ENCODE assay signal across 1 cellular context in genomic region chr20:62782149-62782892, GRCh38.
TF ChIP-seq lines count a peak whose summit lies in the region.

No MANE protein-coding gene starts in this region.

TF ChIP-seq in GM23338, 12 proteins besides CTCF, POLR2A, EP300 and RAD21 (continued from another document):
- TF ChIP-seq ZNF462 (CRISPR knock-in tag; IDR thresholded peaks at IDR 0.05) (no peak), EZH2phosphoT487 (IDR thresholded peaks at IDR 0.05; ENCODE audit: unreplicated experiment) (no peak), REST (IDR thresholded peaks at IDR 0.05; ENCODE audit: unreplicated experiment) (no peak), POLR2AphosphoS5 (IDR thresholded peaks at IDR 0.05; ENCODE audit: low read depth) (no peak), ETS1 (IDR thresholded peaks at IDR 0.05) (no peak), EZH2 (IDR thresholded peaks at IDR 0.05; ENCODE audit: low read depth, unreplicated experiment) (no peak), JUNB (IDR thresholded peaks at IDR 0.05; ENCODE audit: unreplicated experiment) (no peak), NANOG (IDR thresholded peaks at IDR 0.05; ENCODE audit: borderline replicate concordance) (no peak), ZNF331 (CRISPR knock-in tag; IDR thresholded peaks at IDR 0.05; ENCODE audit: low read depth) (no peak), CREB1 (CRISPR knock-in tag; IDR thresholded peaks at IDR 0.05; ENCODE audit: low read depth) (no peak)
TF ChIP-seq in GM23338: peak in this region for 0.
